16 cellular contexts compared by ENCODE assay signal in genomic region chr10:12164085-12164484, GRCh38.
"Had no signal": no experiment of that assay in that cellular context is flagged by ENCODE, and none has a peak within 500 bp of the region (broad histone marks: within the 10 kb centered on the region; RNA-seq: fewer than 3 reads in every experiment).

No MANE protein-coding gene starts in this region.

- H3K9me3 Mint-ChIP-seq: activated T-cell treated with anti-CD3 and anti-CD28 coated beads, Interleukin-2, amount 50 U/mL, for 24 hours; natural killer cell treated with Interleukin-12 subunit alpha and Interleukin-12 subunit beta and Interleukin-15 and Interleukin-18, amount 100 ng/mL, for 72 hours had no signal

- H3K9me3 ChIP-seq: esophagus squamous epithelium, left ventricle myocardium inferior, prostate gland, thyroid gland had no signal

- H3K4me3 Mint-ChIP-seq: activated T-cell treated with anti-CD3 and anti-CD28 coated beads, Interleukin-2, amount 50 U/mL, for 24 hours; natural killer cell treated with Interleukin-12 subunit alpha and Interleukin-12 subunit beta and Interleukin-15 and Interleukin-18, amount 100 ng/mL, for 72 hours had no signal

- DNase-seq: activated CD4-positive, alpha-beta T cell treated with anti-CD3 and anti-CD28 coated beads, Interleukin-2, amount 50 U/mL, for 4 hours; activated CD4-positive, CD25-positive, alpha-beta regulatory T cell treated with anti-CD3 and anti-CD28 coated beads, Interleukin-2, amount 50 U/mL, for 72 hours; activated gamma-delta T cell; activated T-cell treated with anti-CD3 and anti-CD28 coated beads, Interleukin-2, amount 50 U/mL, for 24 hours; effector CD4-positive, alpha-beta T cell; esophagus squamous epithelium; left ventricle myocardium inferior; mesendoderm; right cardiac atrium; small intestine; stimulated activated CD4-positive, alpha-beta T cell treated with anti-CD3 and anti-CD28 coated beads, Interleukin-4, amount 100 ng/mL, for 4 hours; thyroid gland had no signal

- H3K4me3 ChIP-seq: coronary artery, esophagus squamous epithelium, hepatocyte, left ventricle myocardium inferior, prostate gland, thyroid gland had no signal

- H3K27me3 ChIP-seq: esophagus squamous epithelium, hepatocyte, thyroid gland had no signal

- ATAC-seq: natural killer cell treated with Interleukin-12 subunit alpha and Interleukin-12 subunit beta and Interleukin-15 and Interleukin-18, amount 100 ng/mL, for 72 hours; right cardiac atrium had no signal

- H3K4me1 ChIP-seq: esophagus squamous epithelium, left ventricle myocardium inferior, prostate gland, thyroid gland had no signal

- H3K27me3 Mint-ChIP-seq: activated T-cell treated with anti-CD3 and anti-CD28 coated beads, Interleukin-2, amount 50 U/mL, for 24 hours; natural killer cell treated with Interleukin-12 subunit alpha and Interleukin-12 subunit beta and Interleukin-15 and Interleukin-18, amount 100 ng/mL, for 72 hours had no signal

- H3K36me3 ChIP-seq: prostate gland had no signal

- H3K27ac ChIP-seq: coronary artery, esophagus squamous epithelium, hepatocyte, left ventricle myocardium inferior, prostate gland, thyroid gland had no signal
